Comparison of ENCODE assay signal across 9 cellular contexts in genomic region chr3:129962600-129962999, GRCh38. TPM values are rescaled to one million over a fixed set of nuclear protein-coding genes. Genes with fewer than 3 reads are reported as not detected.
"Had no signal": no experiment of that assay in that cellular context is flagged by ENCODE, and none has a peak within 500 bp of the region (broad histone marks: within the 10 kb centered on the region; RNA-seq: fewer than 3 reads in every experiment).

No MANE protein-coding gene starts in this region.

- DNase-seq: GDM1, GF-D8 had no signal

- ATAC-seq: GM12878 had no signal

- FAIRE-seq: G401.6, GM12878, GM12891, GM12892, GM18507, GM19239 had no signal

- H3K4me3 ChIP-seq: GM12878 had no signal

RNA-seq across cellular contexts. Expression of gene TRH, which starts 11.9 kb away (rescaled TPM):
- total RNA-seq: G401, GM12878 had no signal
- polyA plus RNA-seq: GM12878 had no signal
